12 cellular contexts compared by ENCODE assay signal in genomic region chr7:69967152-69967591, GRCh38.
DNase-seq lines count a peak whose midpoint lies in the region; ATAC-seq and TF ChIP-seq lines count a peak whose summit lies in the region.
"Had no signal": no experiment of that assay in that cellular context is flagged by ENCODE, and none has a peak within 500 bp of the region (broad histone marks: within the 10 kb centered on the region; RNA-seq: fewer than 3 reads in every experiment).

No MANE protein-coding gene starts in this region.

- H3K36me3 ChIP-seq in mesodermal cell (ENCODE audit: control insufficient read depth, insufficient read depth, low read length) (no peaks in the 10 kb centered on the region), tibial nerve (no peaks in the 10 kb centered on the region)

- H3K4me1 ChIP-seq in mesodermal cell (ENCODE audit: control insufficient read depth, insufficient read depth, low read length, poor library complexity, severe bottlenecking) = peaks cover 8% of the 10 kb centered on the region
- peaks cover 0 to 56% (median 13%) of the 10 kb centered on the region in 4 donors for H3K4me1 ChIP-seq in tibial nerve
- H3K4me1 ChIP-seq: Caco-2 had no signal

- H3K4me3 ChIP-seq in fibroblast of mammary gland (ENCODE audit: control insufficient read depth, low read depth, low read length) (no peak overlapping the region), mesodermal cell (ENCODE audit: extremely low read depth, insufficient read depth, low read length, poor library complexity, severe bottlenecking) (no peak overlapping the region), tibial nerve (peak overlapping the region in 2 of 4 donors; percentile 5 to 41)

- no peak for TF ChIP-seq POLR2A in tibial nerve (IDR thresholded peaks at IDR 0.05)

- ATAC-seq in HG02763 (IDR thresholded peaks at IDR 0.05; ENCODE audit: unreplicated experiment) (no peak), HG03135 (IDR thresholded peaks at IDR 0.05; ENCODE audit: unreplicated experiment) (no peak)
- ATAC-seq: activated CD8-positive, alpha-beta memory T cell treated with anti-CD3 and anti-CD28 coated beads, Interleukin-2, amount 10 ng/mL, durations not matched to agents 7 days and 5 days had no signal

- H3K27ac ChIP-seq in mesodermal cell (ENCODE audit: low read depth, low read length, severe bottlenecking) (peak overlapping the region; percentile 1), tibial nerve (peak overlapping the region in 2 of 4 donors; percentile 41 to 72)

- DNase-seq in NCI-H526 (lab: John Stamatoyannopoulos, UW) (peak; percentile 52 to 56), fibroblast of mammary gland (ENCODE audit: low read depth) (peak; percentile 14), tibial nerve (ENCODE audit: low spot score in 2 of 2) (peak; percentile 25 to 53), NCI-H187 treated with DMSO at 0.1 percent for 48 hours (lab: John Stamatoyannopoulos, UW) (no peak)
- no peak for DNase-seq in central memory CD4-positive, alpha-beta T cell
- DNase-seq: activated CD8-positive, alpha-beta memory T cell treated with anti-CD3 and anti-CD28 coated beads, Interleukin-2, amount 10 ng/mL, durations not matched to agents 7 days and 5 days; Caco-2; OCI-M1; stimulated activated naive B cell treated with anti-CD40 and anti-IgM and Interleukin-4, amounts not matched to agents 10 μg/mL and 1 μg/mL and 100 μg/mL, for 72 hours had no signal

- H3K9me3 ChIP-seq in mesodermal cell (ENCODE audit: control insufficient read depth, low read length) = no peaks in the 10 kb centered on the region
- H3K9me3 ChIP-seq in tibial nerve = no peaks in the 10 kb centered on the region
- H3K9me3 ChIP-seq: Caco-2 had no signal

- WGBS in mesodermal cell (ENCODE audit: insufficient coverage in 2 of 2), 2 experiments = 0 to 21% methylated on average over 2 to 3 of the region's 3 CpGs
- WGBS in tibial nerve, 2 donors = 8 to 15% methylated on average over 3 of the region's 3 CpGs

- peak in 1 of 2 donors; percentile 35 for TF ChIP-seq EP300 in tibial nerve (IDR thresholded peaks at IDR 0.05)

- H3K27me3 ChIP-seq in tibial nerve = no peaks in the 10 kb centered on the region

- no peak for TF ChIP-seq CTCF in fibroblast of mammary gland (conservative IDR thresholded peaks at IDR 0.05; ENCODE audit: control insufficient read depth, insufficient read depth, low read depth, low read length)
- no peak for TF ChIP-seq CTCF in tibial nerve (IDR thresholded peaks at IDR 0.05)

Comparison
In these comparisons a context has a peak if more than half of its experiments do, and no peak if none do; other contexts are left out.
1. DNase-seq: peak in NCI-H526 (2 of 2), fibroblast of mammary gland (single experiment) and tibial nerve (2 of 2); none in central memory CD4-positive, alpha-beta T cell (single experiment) and NCI-H187 treated with DMSO at 0.1 percent for 48 hours (single experiment).